ENCODE assay signal across 1 cellular context in genomic region chr6:57421503-57421902, GRCh38.
TF ChIP-seq lines count a peak whose summit lies in the region.

No MANE protein-coding gene starts in this region.

TF ChIP-seq in GM23338, 12 proteins besides CTCF, POLR2A, EP300 and RAD21 (continued from another document):
- TF ChIP-seq ZNF462 (CRISPR knock-in tag; IDR thresholded peaks at IDR 0.05) = no peak
- no peak for TF ChIP-seq NANOG (IDR thresholded peaks at IDR 0.05; ENCODE audit: borderline replicate concordance)
- TF ChIP-seq STAT1 (IDR thresholded peaks at IDR 0.05; ENCODE audit: unreplicated experiment) = no peak
TF ChIP-seq in GM23338: peak in this region for 0.
